ENCODE assay signal across 8 cellular contexts in the genomic region with DNA sequence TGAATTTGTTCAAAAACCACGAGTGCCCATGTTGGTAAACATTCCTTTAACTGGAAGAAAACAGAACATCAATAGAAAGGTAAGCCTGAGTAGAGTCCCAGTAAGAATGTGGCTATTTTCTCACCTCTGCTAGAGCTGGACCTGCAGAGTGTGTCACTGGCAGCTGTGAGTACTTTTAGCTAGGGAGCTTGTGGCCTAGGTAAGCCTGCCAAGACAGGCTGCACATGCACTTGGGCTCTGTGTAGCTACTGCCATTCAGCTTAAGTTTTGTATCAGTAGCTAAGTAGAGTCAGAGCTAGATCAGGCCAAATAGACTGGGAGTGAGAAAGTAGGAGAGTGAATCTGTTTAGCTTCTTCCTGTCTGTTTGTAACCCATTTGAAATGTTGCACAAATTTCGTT. TPM values are rescaled to one million over a fixed set of nuclear protein-coding genes. Genes with fewer than 3 reads are reported as not detected.
DNase-seq lines count a peak whose midpoint lies in the region; ATAC-seq and TF ChIP-seq lines count a peak whose summit lies in the region.

No MANE protein-coding gene starts in this region.

- H3K9me3 ChIP-seq in OCI-LY7 (ENCODE audit: low read length) (no peaks in the 10 kb centered on the region), right lobe of liver (no peaks in the 10 kb centered on the region)

- 17% methylated on average over 2 of the region's 2 CpGs for WGBS in right lobe of liver (ENCODE audit: insufficient coverage, low coverage, low lambda C conversion rate, missing lambda C conversion rate)

- no TSS peak for BruUV-seq in OCI-LY7 (replicated peaks; lab: Mats Ljungman, UMichigan)

- peaks cover 22% of the 10 kb centered on the region for H4K20me1 ChIP-seq in OCI-LY7 (ENCODE audit: insufficient read depth, low read length)

- peak; percentile 58 for ATAC-seq in GM21515 (IDR thresholded peaks at IDR 0.05; ENCODE audit: unreplicated experiment)
- ATAC-seq in right lobe of liver: peak; percentile 38 to 60 (median 53)

- H2AFZ ChIP-seq in OCI-LY7 (ENCODE audit: low read length): no peak overlapping the region

- no peak for TF ChIP-seq POLR2A in right lobe of liver (IDR thresholded peaks at IDR 0.05)

- TF ChIP-seq CTCF in OCI-LY7 (conservative IDR thresholded peaks at IDR 0.05; ENCODE audit: low read length): no peak
- no peak for TF ChIP-seq CTCF in right lobe of liver (IDR thresholded peaks at IDR 0.05)

- CTCF ChIA-PET in OCI-LY7 (lab: Charles Lee; ENCODE audit: unreplicated experiment): interaction anchor here (0.7 kb wide), 1 partner anchor 29 kb away, joined by 3 read pairs; no protein-coding TSS in a partner anchor

- H3K79me2 ChIP-seq in OCI-LY7 (ENCODE audit: insufficient read depth, low read depth, low read length): peaks cover 70% of the 10 kb centered on the region; the same call in 1 of the 2 replicates

- no peak overlapping the region for H3K4me3 ChIP-seq in OCI-LY7 (ENCODE audit: low read depth, low read length, poor library complexity, severe bottlenecking)
- H3K4me3 ChIP-seq in right lobe of liver: no peak overlapping the region

- POLR2A ChIA-PET in OCI-LY7 (lab: Charles Lee): interaction anchor here (0.6 to 1.9 kb wide), 8 partner anchors 11 to 1829 kb away, joined by 3 to 10 read pairs (median 4); no protein-coding TSS in a partner anchor

- no peaks in the 10 kb centered on the region for H3K9me2 ChIP-seq in OCI-LY7 (ENCODE audit: insufficient read depth, low read length)

- H3K4me1 ChIP-seq in OCI-LY7 (ENCODE audit: insufficient read depth, low read length, poor library complexity, severe bottlenecking): peaks cover 11% of the 10 kb centered on the region
- peaks cover 0 to 4% (median 0%) of the 10 kb centered on the region in 4 donors for H3K4me1 ChIP-seq in right lobe of liver

- no peaks in the 10 kb centered on the region for H3K27me3 ChIP-seq in right lobe of liver

- intact Hi-C loops in OCI-LY7 (cut with micrococcal nuclease; ENCODE audit: unreplicated experiment) (no loop called here), right lobe of liver (cut with DNase I) (no loop called here)

- H3K36me3 ChIP-seq in OCI-LY7 (ENCODE audit: insufficient read depth, low read length) (no peaks in the 10 kb centered on the region), right lobe of liver (no peaks in the 10 kb centered on the region)

- H3K4me2 ChIP-seq in OCI-LY7 (ENCODE audit: low read length): peak overlapping the region; percentile 33

- H3K27ac ChIP-seq in OCI-LY7 (ENCODE audit: low read depth, low read length, poor library complexity, severe bottlenecking) (no peak overlapping the region), right lobe of liver (no peak overlapping the region)

- peak; percentile 18 for DNase-seq in GM03348 (ENCODE audit: low spot score)
- DNase-seq in OCI-LY7 (ENCODE audit: low spot score): peak; percentile 13
- no peak for DNase-seq in right lobe of liver
- DNase-seq in NCI-H82 treated with DMSO at 0.1 percent for 48 hours (lab: John Stamatoyannopoulos, UW; ENCODE audit: unreplicated experiment): no peak
- DNase-seq in NCI-H1105 (lab: John Stamatoyannopoulos, UW): no peak
- no peak for DNase-seq in stimulated activated CD4-positive, alpha-beta T cell treated with anti-CD3 and anti-CD28 coated beads, Interleukin-15, amount 100 ng/mL, for 24 hours
- DNase-seq in activated CD8-positive, alpha-beta memory T cell treated with anti-CD3 and anti-CD28 coated beads for 24 hours: no peak

RNA-seq across cellular contexts. Expression of gene RBPJ, which starts 35.3 kb away (rescaled TPM):
- total RNA-seq in OCI-LY7 (2014; rRNA removed; shearing (Covaris generic)): 33.2 and 39.9 TPM in 2 replicates
- total RNA-seq in OCI-LY7 (2022) (61.1 and 61.4 TPM in 2 replicates), right lobe of liver (10 to 100 TPM; 12.0 to 29.3 (median 19.6) TPM)

Comparison
In these comparisons a context has a peak if more than half of its experiments do, and no peak if none do; other contexts are left out.
1. DNase-seq: peak in GM03348 (single experiment) and OCI-LY7 (single experiment); none in right lobe of liver (0 of 3), NCI-H82 treated with DMSO at 0.1 percent for 48 hours (single experiment), NCI-H1105 (single experiment), stimulated activated CD4-positive, alpha-beta T cell treated with anti-CD3 and anti-CD28 coated beads, Interleukin-15, amount 100 ng/mL, for 24 hours (single experiment) and activated CD8-positive, alpha-beta memory T cell treated with anti-CD3 and anti-CD28 coated beads for 24 hours (single experiment).